ENCODE assay signal across 19 cellular contexts in the genomic region with DNA sequence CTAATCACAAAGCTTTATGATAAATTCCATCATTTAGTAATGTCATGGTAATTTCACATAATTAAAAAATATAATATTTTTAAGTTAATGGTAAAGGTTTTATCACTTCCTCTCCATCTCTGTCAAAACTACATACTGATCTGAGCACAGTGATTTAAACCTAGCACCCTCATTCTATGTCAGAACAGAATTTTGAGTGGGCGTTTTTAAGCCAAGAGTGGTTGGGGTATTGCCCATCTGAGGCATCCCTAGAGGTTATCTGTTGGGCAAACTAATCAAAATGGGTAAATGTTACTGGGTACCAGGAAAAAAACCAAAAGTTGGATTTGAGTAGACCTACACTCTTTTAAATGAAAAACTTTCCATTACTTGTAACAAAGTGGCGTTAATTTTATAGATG.
DNase-seq lines count a peak whose midpoint lies in the region; ATAC-seq and TF ChIP-seq lines count a peak whose summit lies in the region.
"Had no signal": no experiment of that assay in that cellular context is flagged by ENCODE, and none has a peak within 500 bp of the region (broad histone marks: within the 10 kb centered on the region; RNA-seq: fewer than 3 reads in every experiment).

No MANE protein-coding gene starts in this region.

- peaks cover 21% of the 10 kb centered on the region for H3K9me3 Mint-ChIP-seq in activated CD8-positive, alpha-beta T cell treated with anti-CD3 and anti-CD28 coated beads for 36 hours
- peaks cover 11% of the 10 kb centered on the region for H3K9me3 Mint-ChIP-seq in activated CD8-positive, alpha-beta T cell treated with anti-CD3 and anti-CD28 coated beads, Interleukin-2, amount 10 ng/mL, durations not matched to agents 7 days and 5 days (ENCODE audit: insufficient read depth)
- H3K9me3 Mint-ChIP-seq in activated naive CD8-positive, alpha-beta T cell treated with anti-CD3 and anti-CD28 coated beads, Interleukin-2, amount 50 U/mL, for 24 hours, result peaks cover 13% of the 10 kb centered on the region

- H3K27me3 Mint-ChIP-seq in activated CD8-positive, alpha-beta T cell treated with anti-CD3 and anti-CD28 coated beads for 36 hours, result no peaks in the 10 kb centered on the region
- H3K27me3 Mint-ChIP-seq in activated CD8-positive, alpha-beta T cell treated with anti-CD3 and anti-CD28 coated beads, Interleukin-2, amount 10 ng/mL, durations not matched to agents 7 days and 5 days (ENCODE audit: low read depth), result no peaks in the 10 kb centered on the region
- no peaks in the 10 kb centered on the region for H3K27me3 Mint-ChIP-seq in activated naive CD8-positive, alpha-beta T cell treated with anti-CD3 and anti-CD28 coated beads, Interleukin-2, amount 50 U/mL, for 24 hours

- peaks cover 22% of the 10 kb centered on the region for H3K36me3 Mint-ChIP-seq in activated CD8-positive, alpha-beta T cell treated with anti-CD3 and anti-CD28 coated beads for 36 hours (ENCODE audit: low read depth)
- H3K36me3 Mint-ChIP-seq in activated CD8-positive, alpha-beta T cell treated with anti-CD3 and anti-CD28 coated beads, Interleukin-2, amount 10 ng/mL, durations not matched to agents 7 days and 5 days (ENCODE audit: low read depth), result peaks cover 28% of the 10 kb centered on the region
- H3K36me3 Mint-ChIP-seq in activated naive CD8-positive, alpha-beta T cell treated with anti-CD3 and anti-CD28 coated beads, Interleukin-2, amount 50 U/mL, for 24 hours (ENCODE audit: low read depth), result peaks cover 15% of the 10 kb centered on the region

- peak; percentile 68 for ATAC-seq in activated CD8-positive, alpha-beta T cell treated with anti-CD3 and anti-CD28 coated beads for 36 hours
- no peak for ATAC-seq in activated CD8-positive, alpha-beta T cell treated with anti-CD3 and anti-CD28 coated beads, Interleukin-2, amount 10 ng/mL, durations not matched to agents 7 days and 5 days
- ATAC-seq in GM18502 (IDR thresholded peaks at IDR 0.05; ENCODE audit: poor library complexity, unreplicated experiment) (peak; percentile 35), HG02642 (IDR thresholded peaks at IDR 0.05; ENCODE audit: poor library complexity, unreplicated experiment) (peak; percentile 43)
- ATAC-seq in activated naive CD8-positive, alpha-beta T cell treated with anti-CD3 and anti-CD28 coated beads, Interleukin-2, amount 50 U/mL, for 24 hours, result peak; percentile 78
- ATAC-seq: heart left ventricle had no signal

- intact Hi-C loops in activated CD8-positive, alpha-beta T cell treated with anti-CD3 and anti-CD28 coated beads for 36 hours (cut with micrococcal nuclease), result no loop called here

- TF ChIP-seq CTCF in activated CD8-positive, alpha-beta T cell treated with anti-CD3 and anti-CD28 coated beads for 36 hours (IDR thresholded peaks at IDR 0.05), result no peak

- H3K27ac Mint-ChIP-seq in activated CD8-positive, alpha-beta T cell treated with anti-CD3 and anti-CD28 coated beads for 36 hours, result peak overlapping the region; percentile 97
- no peak overlapping the region for H3K27ac Mint-ChIP-seq in activated CD8-positive, alpha-beta T cell treated with anti-CD3 and anti-CD28 coated beads, Interleukin-2, amount 10 ng/mL, durations not matched to agents 7 days and 5 days
- peak overlapping the region; percentile 94 for H3K27ac Mint-ChIP-seq in activated naive CD8-positive, alpha-beta T cell treated with anti-CD3 and anti-CD28 coated beads, Interleukin-2, amount 50 U/mL, for 24 hours
- H3K27ac Mint-ChIP-seq: CD14-positive monocyte had no signal

- CTCF ChIA-PET in activated CD8-positive, alpha-beta T cell treated with anti-CD3 and anti-CD28 coated beads for 36 hours (lab: Charles Lee), result interaction anchor here (0.7 to 3.9 kb wide), 11 partner anchors 9 to 277 kb away, joined by 3 to 27 read pairs (median 4); no protein-coding TSS in a partner anchor
- CTCF ChIA-PET in activated CD8-positive, alpha-beta T cell treated with anti-CD3 and anti-CD28 coated beads, Interleukin-2, amount 10 ng/mL, durations not matched to agents 7 days and 5 days (lab: Charles Lee), result interaction anchor here (0.8 to 3.4 kb wide), 7 partner anchors 9 to 277 kb away, joined by 3 to 21 read pairs (median 4); a partner anchor contains a TSS

- no peak for TF ChIP-seq POLR2A in erythroblast (IDR thresholded peaks at IDR 0.05; ENCODE audit: low read length)

- peak; percentile 73 for DNase-seq in activated CD8-positive, alpha-beta T cell treated with anti-CD3 and anti-CD28 coated beads for 36 hours
- DNase-seq in activated CD8-positive, alpha-beta T cell treated with anti-CD3 and anti-CD28 coated beads, Interleukin-2, amount 10 ng/mL, durations not matched to agents 7 days and 5 days, result no peak
- DNase-seq in activated naive CD8-positive, alpha-beta T cell treated with anti-CD3 and anti-CD28 coated beads, Interleukin-2, amount 50 U/mL, for 24 hours, result peak; percentile 35
- DNase-seq in NCI-H82 treated with DMSO at 0.1 percent for 48 hours (lab: John Stamatoyannopoulos, UW; ENCODE audit: unreplicated experiment) (no peak), NCI-H345 treated with DMSO at 0.1 percent for 48 hours (lab: John Stamatoyannopoulos, UW; ENCODE audit: unreplicated experiment) (no peak), erythroblast (lab: John Stamatoyannopoulos, UW) (no peak)
- DNase-seq: activated CD4-positive, alpha-beta T cell treated with anti-CD3 and anti-CD28 coated beads for 4 hours; activated gamma-delta T cell treated with Interleukin-2 at 50 U/mL for 16 hours; heart left ventricle; islet precursor cell; mesendoderm; NCI-H1694; NCI-H446 treated with DMSO at 0.1 percent for 48 hours; SIG-M5; tibial artery had no signal

- POLR2A ChIA-PET in activated CD8-positive, alpha-beta T cell treated with anti-CD3 and anti-CD28 coated beads for 36 hours (lab: Charles Lee), result interaction anchor here (0.6 to 3.7 kb wide), 8 partner anchors 35 to 177 kb away, joined by 3 to 41 read pairs (median 4); a partner anchor contains a TSS
- POLR2A ChIA-PET in activated CD8-positive, alpha-beta T cell treated with anti-CD3 and anti-CD28 coated beads, Interleukin-2, amount 10 ng/mL, durations not matched to agents 7 days and 5 days (lab: Charles Lee), result interaction anchor here (0.9 to 3.1 kb wide), 3 partner anchors 10 to 104 kb away, joined by 3 to 18 read pairs (median 7); a partner anchor contains a TSS

- H3K4me3 Mint-ChIP-seq in activated CD8-positive, alpha-beta T cell treated with anti-CD3 and anti-CD28 coated beads for 36 hours, result no peak overlapping the region
- no peak overlapping the region for H3K4me3 Mint-ChIP-seq in activated CD8-positive, alpha-beta T cell treated with anti-CD3 and anti-CD28 coated beads, Interleukin-2, amount 10 ng/mL, durations not matched to agents 7 days and 5 days
- H3K4me3 Mint-ChIP-seq in activated naive CD8-positive, alpha-beta T cell treated with anti-CD3 and anti-CD28 coated beads, Interleukin-2, amount 50 U/mL, for 24 hours, result peak overlapping the region; percentile 11
- H3K4me3 Mint-ChIP-seq: CD14-positive monocyte, neural crest cell had no signal

- peaks cover 51% of the 10 kb centered on the region for H3K4me1 Mint-ChIP-seq in activated CD8-positive, alpha-beta T cell treated with anti-CD3 and anti-CD28 coated beads for 36 hours (ENCODE audit: low read depth)
- H3K4me1 Mint-ChIP-seq in activated CD8-positive, alpha-beta T cell treated with anti-CD3 and anti-CD28 coated beads, Interleukin-2, amount 10 ng/mL, durations not matched to agents 7 days and 5 days (ENCODE audit: low read depth), result peaks cover 32% of the 10 kb centered on the region
- peaks cover 71% of the 10 kb centered on the region for H3K4me1 Mint-ChIP-seq in activated naive CD8-positive, alpha-beta T cell treated with anti-CD3 and anti-CD28 coated beads, Interleukin-2, amount 50 U/mL, for 24 hours
- H3K4me1 Mint-ChIP-seq: neural crest cell had no signal

Comparison
In these comparisons a context has a peak if more than half of its experiments do, and no peak if none do; other contexts are left out.
1. DNase-seq: peak in activated CD8-positive, alpha-beta T cell treated with anti-CD3 and anti-CD28 coated beads for 36 hours (single experiment) and activated naive CD8-positive, alpha-beta T cell treated with anti-CD3 and anti-CD28 coated beads, Interleukin-2, amount 50 U/mL, for 24 hours (single experiment); none in activated CD8-positive, alpha-beta T cell treated with anti-CD3 and anti-CD28 coated beads, Interleukin-2, amount 10 ng/mL, durations not matched to agents 7 days and 5 days (single experiment), NCI-H82 treated with DMSO at 0.1 percent for 48 hours (single experiment), NCI-H345 treated with DMSO at 0.1 percent for 48 hours (single experiment) and erythroblast (0 of 2).